29 cellular contexts compared by ENCODE assay signal in the genomic region with DNA sequence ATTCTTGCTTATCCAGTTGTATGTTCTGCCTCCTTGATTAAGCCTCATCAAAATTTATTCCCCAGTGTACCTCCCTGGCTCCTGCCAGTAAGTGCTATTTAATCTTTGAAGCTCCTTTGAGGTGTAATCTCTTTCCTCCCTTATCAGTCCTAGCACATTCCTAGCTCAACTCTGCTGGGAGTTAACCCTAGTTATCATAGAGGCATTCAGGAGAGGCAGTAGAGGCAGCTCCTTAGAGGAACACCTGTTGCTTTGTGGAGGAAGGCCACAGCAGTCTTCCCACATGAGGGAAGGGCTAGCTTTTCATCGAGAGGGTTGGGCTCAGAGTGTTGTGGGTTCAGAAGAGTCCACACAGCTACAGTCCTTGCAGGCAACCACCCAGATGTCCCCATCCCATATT.
"Had no signal": no experiment of that assay in that cellular context is flagged by ENCODE, and none has a peak within 500 bp of the region (broad histone marks: within the 10 kb centered on the region; RNA-seq: fewer than 3 reads in every experiment).

No MANE protein-coding gene starts in this region.

- ATAC-seq: heart left ventricle; left lung; lower lobe of right lung; naive thymus-derived CD4-positive, alpha-beta T cell; natural killer cell treated with Interleukin-12 subunit alpha and Interleukin-12 subunit beta and Interleukin-15 and Interleukin-18, amount 100 ng/mL, for 72 hours; right cardiac atrium; sciatic nerve; upper lobe of right lung had no signal

- H3K27ac Mint-ChIP-seq: immature natural killer cell; mesothelial cell of epicardium; naive thymus-derived CD4-positive, alpha-beta T cell; progenitor cell of endocrine pancreas; stimulated activated naive B cell treated with anti-CD40 and anti-IgM and Interleukin-4, amounts not matched to agents 10 μg/mL and 1 μg/mL and 100 μg/mL, for 72 hours; stimulated activated naive CD8-positive, alpha-beta T cell treated with anti-CD3 and anti-CD28 coated beads, Interleukin-15, Interleukin-2, amounts not matched to agents 100 ng/mL and 50 ng/mL, for 24 hours had no signal

- H3K27me3 ChIP-seq: heart left ventricle, left lung, ovary, spleen, tibial artery, upper lobe of right lung had no signal

- H3K4me3 Mint-ChIP-seq: immature natural killer cell; mesothelial cell of epicardium; naive thymus-derived CD4-positive, alpha-beta T cell; natural killer cell treated with Interleukin-12 subunit alpha and Interleukin-12 subunit beta and Interleukin-15 and Interleukin-18, amount 100 ng/mL, for 72 hours; stimulated activated naive B cell treated with anti-CD40 and anti-IgM and Interleukin-4, amounts not matched to agents 10 μg/mL and 1 μg/mL and 100 μg/mL, for 72 hours; stimulated activated naive CD8-positive, alpha-beta T cell treated with anti-CD3 and anti-CD28 coated beads, Interleukin-15, Interleukin-2, amounts not matched to agents 100 ng/mL and 50 ng/mL, for 24 hours had no signal

- H3K36me3 ChIP-seq: heart left ventricle, left lung, lower lobe of right lung, ovary, spleen, thoracic aorta, tibial artery, upper lobe of right lung had no signal

- H3K4me3 ChIP-seq: heart left ventricle, left lung, lower lobe of right lung, ovary, skin epidermis, spleen, thoracic aorta, tibial artery, upper lobe of right lung had no signal

- H3K9me3 Mint-ChIP-seq: immature natural killer cell; mesothelial cell of epicardium; natural killer cell treated with Interleukin-12 subunit alpha and Interleukin-12 subunit beta and Interleukin-15 and Interleukin-18, amount 100 ng/mL, for 72 hours; stimulated activated naive B cell treated with anti-CD40 and anti-IgM and Interleukin-4, amounts not matched to agents 10 μg/mL and 1 μg/mL and 100 μg/mL, for 72 hours; stimulated activated naive CD8-positive, alpha-beta T cell treated with anti-CD3 and anti-CD28 coated beads, Interleukin-15, Interleukin-2, amounts not matched to agents 100 ng/mL and 50 ng/mL, for 24 hours had no signal

- H3K4me1 ChIP-seq: left lung, lower lobe of right lung, tibial artery, upper lobe of right lung had no signal

- H3K27me3 Mint-ChIP-seq: natural killer cell treated with Interleukin-12 subunit alpha and Interleukin-12 subunit beta and Interleukin-15 and Interleukin-18, amount 100 ng/mL, for 72 hours had no signal

- H3K27ac ChIP-seq: heart left ventricle, left lung, lower lobe of right lung, ovary, skin epidermis, spleen, thoracic aorta, tibial artery, upper lobe of right lung had no signal

- DNase-seq: glutamatergic neuron; heart left ventricle; hypothalamus; immature natural killer cell; kidney; left colon; lower lobe of right lung; mammary epithelial cell; mesenchymal stem cell; naive thymus-derived CD4-positive, alpha-beta T cell; ovary; retina; right cardiac atrium; spleen; stimulated activated CD4-positive, alpha-beta T cell treated with anti-CD3 and anti-CD28 coated beads, Interleukin-4, amount 100 ng/mL, for 24 hours; stimulated activated CD8-positive, alpha-beta memory T cell treated with anti-CD3 and anti-CD28 coated beads, Interleukin-4, amount 100 ng/mL, for 48 hours; stimulated activated naive B cell treated with anti-CD40 and anti-IgM and Interleukin-4, amounts not matched to agents 10 μg/mL and 1 μg/mL and 100 μg/mL, for 72 hours; substantia nigra; tibial artery; trophoblast cell; upper lobe of right lung had no signal

- H3K36me3 Mint-ChIP-seq: immature natural killer cell; mesothelial cell of epicardium; naive thymus-derived CD4-positive, alpha-beta T cell; natural killer cell treated with Interleukin-12 subunit alpha and Interleukin-12 subunit beta and Interleukin-15 and Interleukin-18, amount 100 ng/mL, for 72 hours; stimulated activated naive B cell treated with anti-CD40 and anti-IgM and Interleukin-4, amounts not matched to agents 10 μg/mL and 1 μg/mL and 100 μg/mL, for 72 hours had no signal

- H3K9me3 ChIP-seq: heart left ventricle, left lung, lower lobe of right lung, ovary, spleen, thoracic aorta, tibial artery, upper lobe of right lung had no signal
